38 cellular contexts compared by ENCODE assay signal in genomic region chr4:155011163-155011825, GRCh38.
"Had no signal": no experiment of that assay in that cellular context is flagged by ENCODE, and none has a peak within 500 bp of the region (broad histone marks: within the 10 kb centered on the region; RNA-seq: fewer than 3 reads in every experiment).

No MANE protein-coding gene starts in this region.

- H3K27me3 ChIP-seq: ascending aorta, cardiac muscle cell had no signal

- FAIRE-seq: bronchial epithelial cell, TTC549 had no signal

- H3K36me3 Mint-ChIP-seq: activated CD4-positive, alpha-beta memory T cell treated with anti-CD3 and anti-CD28 coated beads for 36 hours; activated naive CD4-positive, alpha-beta T cell treated with anti-CD3 and anti-CD28 coated beads, Interleukin-2, amount 10 ng/mL, durations not matched to agents 7 days and 5 days; activated naive CD4-positive, alpha-beta T cell treated with anti-CD3 and anti-CD28 coated beads, Interleukin-2, amount 50 U/mL, for 24 hours; activated naive CD8-positive, alpha-beta T cell; activated naive CD8-positive, alpha-beta T cell treated with anti-CD3 and anti-CD28 coated beads, Interleukin-2, amount 10 ng/mL, durations not matched to agents 7 days and 5 days; brain had no signal

- DNase-seq: activated B cell treated with CpG ODN at 0.5 μM for 24 hours; activated CD4-positive, alpha-beta memory T cell treated with anti-CD3 and anti-CD28 coated beads for 36 hours; activated CD4-positive, alpha-beta T cell treated with anti-CD3 and anti-CD28 coated beads for 4 hours; activated CD4-positive, alpha-beta T cell treated with anti-CD3 and anti-CD28 coated beads, Interleukin-2, amount 10 ng/mL, durations not matched to agents 24 days and 14 days; activated CD4-positive, alpha-beta T cell treated with anti-CD3 and anti-CD28 coated beads, Interleukin-2, amount 50 U/mL, for 1 hour; activated CD4-positive, alpha-beta T cell treated with anti-CD3 and anti-CD28 coated beads, Interleukin-2, amount 50 U/mL, for 4 hours; activated CD4-positive, CD25-positive, alpha-beta regulatory T cell treated with anti-CD3 and anti-CD28 coated beads, Interleukin-2, amount 50 U/mL, for 72 hours; activated CD8-positive, alpha-beta memory T cell treated with anti-CD3 and anti-CD28 coated beads, Interleukin-2, amount 50 U/mL, for 4 hours; activated CD8-positive, alpha-beta T cell treated with anti-CD3 and anti-CD28 coated beads for 36 hours; activated effector memory CD4-positive, alpha-beta T cell treated with Interleukin-2 at 50 U/mL for 16 hours; activated gamma-delta T cell; activated naive CD4-positive, alpha-beta T cell treated with anti-CD3 and anti-CD28 coated beads, Interleukin-2, amount 10 ng/mL, durations not matched to agents 7 days and 5 days; activated naive CD4-positive, alpha-beta T cell treated with Interleukin-2 at 50 U/mL for 16 hours; activated naive CD8-positive, alpha-beta T cell treated with anti-CD3 and anti-CD28 coated beads, Interleukin-2, amount 10 ng/mL, durations not matched to agents 7 days and 5 days; activated naive CD8-positive, alpha-beta T cell treated with anti-CD3 and anti-CD28 coated beads, Interleukin-2, amount 50 U/mL, for 24 hours; activated T-cell treated with anti-CD3 and anti-CD28 coated beads for 4 hours; activated T-cell treated with anti-CD3 and anti-CD28 coated beads, Interleukin-2, amount 50 U/mL, for 1 hour; activated T-cell treated with anti-CD3 and anti-CD28 coated beads, Interleukin-2, amount 50 U/mL, for 4 hours; amygdala; anterior cingulate cortex; caudate nucleus; cerebellar nuclear complex; SW 1271; T-helper 1 cell; T-helper 2 cell; T-helper 9 cell had no signal

- H3K4me3 ChIP-seq: ascending aorta, cardiac muscle cell had no signal

- H3K27ac Mint-ChIP-seq: activated B cell treated with CpG ODN at 0.5 μM for 24 hours; activated CD4-positive, alpha-beta memory T cell treated with anti-CD3 and anti-CD28 coated beads for 36 hours; activated CD4-positive, alpha-beta T cell treated with anti-CD3 and anti-CD28 coated beads, Interleukin-2, amount 10 ng/mL, durations not matched to agents 24 days and 14 days; activated CD8-positive, alpha-beta T cell treated with anti-CD3 and anti-CD28 coated beads for 36 hours; activated naive CD4-positive, alpha-beta T cell treated with anti-CD3 and anti-CD28 coated beads, Interleukin-2, amount 10 ng/mL, durations not matched to agents 7 days and 5 days; activated naive CD4-positive, alpha-beta T cell treated with anti-CD3 and anti-CD28 coated beads, Interleukin-2, amount 50 U/mL, for 24 hours; activated naive CD8-positive, alpha-beta T cell; activated naive CD8-positive, alpha-beta T cell treated with anti-CD3 and anti-CD28 coated beads, Interleukin-2, amount 10 ng/mL, durations not matched to agents 7 days and 5 days; activated naive CD8-positive, alpha-beta T cell treated with anti-CD3 and anti-CD28 coated beads, Interleukin-2, amount 50 U/mL, for 24 hours; activated T-helper 2 cell treated with anti-CD3 and anti-CD28 coated beads, Interferon-gamma antibody, Interleukin-2, Interleukin-4, amounts not matched to agents 10 μg/mL and 5 μg/mL and 100 μg/mL, durations not matched to agents 14 hours and 24 hours and 36 hours; T-helper 1 cell treated with Interleukin-12 subunit alpha and Interleukin-12 subunit beta and Interleukin-4 antibody, amounts not matched to agents 30 μg/mL and 1 μg/mL, for 36 hours; T-helper 2 cell treated with Interferon-gamma antibody and Interleukin-4, amounts not matched to agents 5 μg/mL and 100 μg/mL, for 36 hours had no signal

- H3K36me3 ChIP-seq: ascending aorta, cardiac muscle cell had no signal

- H3K27ac ChIP-seq: ascending aorta, cardiac muscle cell, VCaP had no signal

- H3K4me1 ChIP-seq: ascending aorta had no signal

- ATAC-seq: activated CD8-positive, alpha-beta T cell treated with anti-CD3 and anti-CD28 coated beads for 36 hours; activated naive CD8-positive, alpha-beta T cell treated with anti-CD3 and anti-CD28 coated beads, Interleukin-2, amount 50 U/mL, for 24 hours; activated T-cell treated with anti-CD3 and anti-CD28 coated beads, Interleukin-2, amount 50 U/mL, for 4 hours had no signal

- H3K4me3 Mint-ChIP-seq: activated B cell treated with CpG ODN at 0.5 μM for 24 hours; activated CD4-positive, alpha-beta memory T cell treated with anti-CD3 and anti-CD28 coated beads for 36 hours; activated CD4-positive, alpha-beta T cell treated with anti-CD3 and anti-CD28 coated beads, Interleukin-2, amount 10 ng/mL, durations not matched to agents 24 days and 14 days; activated CD8-positive, alpha-beta T cell treated with anti-CD3 and anti-CD28 coated beads for 36 hours; activated naive CD4-positive, alpha-beta T cell treated with anti-CD3 and anti-CD28 coated beads, Interleukin-2, amount 10 ng/mL, durations not matched to agents 7 days and 5 days; activated naive CD4-positive, alpha-beta T cell treated with anti-CD3 and anti-CD28 coated beads, Interleukin-2, amount 50 U/mL, for 24 hours; activated naive CD8-positive, alpha-beta T cell; activated naive CD8-positive, alpha-beta T cell treated with anti-CD3 and anti-CD28 coated beads, Interleukin-2, amount 10 ng/mL, durations not matched to agents 7 days and 5 days; activated naive CD8-positive, alpha-beta T cell treated with anti-CD3 and anti-CD28 coated beads, Interleukin-2, amount 50 U/mL, for 24 hours; activated T-cell treated with anti-CD3 and anti-CD28 coated beads, Interleukin-2, amount 50 U/mL, for 4 hours; central memory CD8-positive, alpha-beta T cell; T-helper 1 cell treated with Interleukin-12 subunit alpha and Interleukin-12 subunit beta and Interleukin-4 antibody, amounts not matched to agents 30 μg/mL and 1 μg/mL, for 36 hours; T-helper 2 cell treated with Interferon-gamma antibody and Interleukin-4, amounts not matched to agents 5 μg/mL and 100 μg/mL, for 36 hours had no signal

- H3K27me3 Mint-ChIP-seq: activated CD4-positive, alpha-beta T cell treated with anti-CD3 and anti-CD28 coated beads, Interleukin-2, amount 10 ng/mL, durations not matched to agents 24 days and 14 days; activated naive CD4-positive, alpha-beta T cell treated with anti-CD3 and anti-CD28 coated beads, Interleukin-2, amount 10 ng/mL, durations not matched to agents 7 days and 5 days; activated naive CD8-positive, alpha-beta T cell; brain; central memory CD8-positive, alpha-beta T cell had no signal

- H3K4me1 Mint-ChIP-seq: activated B cell treated with CpG ODN at 0.5 μM for 24 hours; activated CD4-positive, alpha-beta T cell treated with anti-CD3 and anti-CD28 coated beads, Interleukin-2, amount 10 ng/mL, durations not matched to agents 24 days and 14 days; activated naive CD4-positive, alpha-beta T cell treated with anti-CD3 and anti-CD28 coated beads, Interleukin-2, amount 10 ng/mL, durations not matched to agents 7 days and 5 days; activated naive CD4-positive, alpha-beta T cell treated with anti-CD3 and anti-CD28 coated beads, Interleukin-2, amount 50 U/mL, for 24 hours; activated naive CD8-positive, alpha-beta T cell treated with anti-CD3 and anti-CD28 coated beads, Interleukin-2, amount 10 ng/mL, durations not matched to agents 7 days and 5 days; central memory CD8-positive, alpha-beta T cell had no signal

- H3K9me3 Mint-ChIP-seq: activated B cell treated with CpG ODN at 0.5 μM for 24 hours; activated CD4-positive, alpha-beta memory T cell treated with anti-CD3 and anti-CD28 coated beads for 36 hours; activated CD4-positive, alpha-beta T cell treated with anti-CD3 and anti-CD28 coated beads, Interleukin-2, amount 10 ng/mL, durations not matched to agents 24 days and 14 days; activated CD8-positive, alpha-beta T cell treated with anti-CD3 and anti-CD28 coated beads for 36 hours; activated naive CD4-positive, alpha-beta T cell treated with anti-CD3 and anti-CD28 coated beads, Interleukin-2, amount 10 ng/mL, durations not matched to agents 7 days and 5 days; activated naive CD4-positive, alpha-beta T cell treated with anti-CD3 and anti-CD28 coated beads, Interleukin-2, amount 50 U/mL, for 24 hours; activated naive CD8-positive, alpha-beta T cell treated with anti-CD3 and anti-CD28 coated beads, Interleukin-2, amount 10 ng/mL, durations not matched to agents 7 days and 5 days; activated naive CD8-positive, alpha-beta T cell treated with anti-CD3 and anti-CD28 coated beads, Interleukin-2, amount 50 U/mL, for 24 hours; activated T-helper 2 cell treated with anti-CD3 and anti-CD28 coated beads, Interferon-gamma antibody, Interleukin-2, Interleukin-4, amounts not matched to agents 10 μg/mL and 5 μg/mL and 100 μg/mL, durations not matched to agents 14 hours and 24 hours and 36 hours; T-helper 1 cell treated with Interleukin-12 subunit alpha and Interleukin-12 subunit beta and Interleukin-4 antibody, amounts not matched to agents 30 μg/mL and 1 μg/mL, for 36 hours; T-helper 2 cell treated with Interferon-gamma antibody and Interleukin-4, amounts not matched to agents 5 μg/mL and 100 μg/mL, for 36 hours had no signal

- H3K9me3 ChIP-seq: ascending aorta had no signal
